ENCODE assay signal across 8 cellular contexts in the genomic region with DNA sequence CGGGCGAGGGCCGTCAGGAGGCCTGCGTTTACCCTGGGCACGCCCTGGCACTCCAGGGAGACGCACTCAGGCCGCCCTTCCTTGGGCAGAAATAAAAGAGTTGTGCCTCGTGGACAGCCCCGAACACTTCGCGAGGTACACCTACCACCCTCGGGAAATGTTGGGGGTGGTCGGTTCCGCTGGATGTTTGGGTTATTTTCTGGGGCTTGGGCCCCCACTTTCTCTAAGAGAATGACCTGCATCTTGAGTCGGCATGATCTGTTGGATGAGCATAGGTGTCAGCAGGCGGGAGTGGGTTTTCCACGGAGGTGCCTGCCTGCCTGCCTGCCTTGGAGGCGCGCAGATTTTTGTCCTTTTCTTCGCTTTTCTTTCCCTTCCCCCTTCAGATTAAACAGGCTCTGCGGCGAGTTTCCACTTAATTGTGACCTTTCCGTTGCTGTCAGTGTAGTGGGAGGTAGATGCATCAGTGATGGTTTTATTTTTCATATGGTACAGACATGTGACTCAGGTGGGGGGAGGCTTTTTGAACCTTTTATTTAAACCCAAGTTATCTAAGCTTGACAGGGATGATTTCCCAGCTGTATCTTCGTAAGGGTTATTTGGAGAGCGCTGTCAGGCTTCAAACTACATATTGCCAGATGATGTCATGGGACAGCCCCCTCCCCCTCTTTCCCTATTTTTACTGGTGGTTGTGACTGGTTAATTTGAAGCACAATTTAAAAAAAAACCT. TPM values are rescaled to one million over a fixed set of nuclear protein-coding genes. Genes with fewer than 3 reads are reported as not detected.
DNase-seq lines count a peak whose midpoint lies in the region; ATAC-seq and TF ChIP-seq lines count a peak whose summit lies in the region.

No MANE protein-coding gene starts in this region.

- TF ChIP-seq CTCF in GM12865 (IDR thresholded peaks at IDR 0.05; ENCODE audit: insufficient read depth, low read depth, low read length, missing control alignments) (no peak), fibroblast of villous mesenchyme (IDR thresholded peaks at IDR 0.05; ENCODE audit: insufficient read depth, low read depth, low read length) (no peak), omental fat pad (IDR thresholded peaks at IDR 0.05) (no peak)

- DNase-seq in GM12865 (ENCODE audit: low read depth): peak; percentile 11
- peak; percentile 31 for DNase-seq in NAMALWA (ENCODE audit: low spot score)
- no peak for DNase-seq in activated T-cell treated with anti-CD3 and anti-CD28 coated beads, Interleukin-2, amount 50 U/mL, for 24 hours
- peak; percentile 34 for DNase-seq in fibroblast of villous mesenchyme (ENCODE audit: low read depth)
- DNase-seq in omental fat pad (ENCODE audit: low spot score): no peak
- DNase-seq in SKM-1 treated with dmso at 0.1 percent for 144 hours (lab: John Stamatoyannopoulos, UW; ENCODE audit: unreplicated experiment): no peak
- no peak for DNase-seq in activated CD4-positive, CD25-positive, alpha-beta regulatory T cell treated with anti-CD3 and anti-CD28 coated beads, Interleukin-2, amount 50 U/mL, for 72 hours

- ATAC-seq in omental fat pad (ENCODE audit: low FRiP score) (peak; percentile 58), HG03175 (IDR thresholded peaks at IDR 0.05; ENCODE audit: unreplicated experiment) (no peak)

- H3K4me3 Mint-ChIP-seq in activated T-cell treated with anti-CD3 and anti-CD28 coated beads, Interleukin-2, amount 50 U/mL, for 24 hours: peak overlapping the region; percentile 82

- H3K4me3 ChIP-seq in GM12865 (ENCODE audit: low read depth, low read length) (peak overlapping the region; percentile 61), fibroblast of villous mesenchyme (ENCODE audit: low read depth, low read length) (peak overlapping the region; percentile 72)

- H3K36me3 Mint-ChIP-seq in activated T-cell treated with anti-CD3 and anti-CD28 coated beads, Interleukin-2, amount 50 U/mL, for 24 hours (ENCODE audit: low read depth): peaks cover 5% of the 10 kb centered on the region

- peak overlapping the region; percentile 91 for H3K27ac Mint-ChIP-seq in activated T-cell treated with anti-CD3 and anti-CD28 coated beads, Interleukin-2, amount 50 U/mL, for 24 hours

- H3K9me3 Mint-ChIP-seq in activated T-cell treated with anti-CD3 and anti-CD28 coated beads, Interleukin-2, amount 50 U/mL, for 24 hours: no peaks in the 10 kb centered on the region

- peaks cover 28% of the 10 kb centered on the region for H3K4me1 Mint-ChIP-seq in activated T-cell treated with anti-CD3 and anti-CD28 coated beads, Interleukin-2, amount 50 U/mL, for 24 hours (ENCODE audit: low read depth)

- peaks cover 4% of the 10 kb centered on the region for H3K27me3 Mint-ChIP-seq in activated T-cell treated with anti-CD3 and anti-CD28 coated beads, Interleukin-2, amount 50 U/mL, for 24 hours

RNA-seq across cellular contexts. Expression of a gene that starts 0.7 kb away (rescaled TPM):
- 15.1 and 16.4 TPM in 2 replicates for total RNA-seq in fibroblast of villous mesenchyme
- 10 to 100 TPM; 10.5 to 18.0 (median 16.8) TPM for total RNA-seq in omental fat pad

Comparison
In these comparisons a context has a peak if more than half of its experiments do, and no peak if none do; other contexts are left out.
1. DNase-seq: peak in GM12865 (single experiment), NAMALWA (single experiment) and fibroblast of villous mesenchyme (single experiment); none in activated T-cell treated with anti-CD3 and anti-CD28 coated beads, Interleukin-2, amount 50 U/mL, for 24 hours (single experiment), omental fat pad (single experiment), SKM-1 treated with dmso at 0.1 percent for 144 hours (single experiment) and activated CD4-positive, CD25-positive, alpha-beta regulatory T cell treated with anti-CD3 and anti-CD28 coated beads, Interleukin-2, amount 50 U/mL, for 72 hours (single experiment).